1 cellular context compared by ENCODE assay signal in genomic region chr17:74241434-74241833, GRCh38.
TF ChIP-seq lines count a peak whose summit lies in the region.

No MANE protein-coding gene starts in this region.

TF ChIP-seq in H1, 55 proteins besides CTCF, POLR2A, EP300 and RAD21:
- no peak for TF ChIP-seq KDM1A (IDR thresholded peaks at IDR 0.05; ENCODE audit: borderline replicate concordance, low read length)
- TF ChIP-seq GTF2F1 (IDR thresholded peaks at IDR 0.05; ENCODE audit: borderline replicate concordance, low read depth, low read length): no peak
- no peak for TF ChIP-seq SIN3A (conservative IDR thresholded peaks at IDR 0.05 in 1 of 2, IDR thresholded peaks at IDR 0.05 in 1 of 2; ENCODE audit: low read depth in 1 of 2, low read length in 2 of 2)
- no peak for TF ChIP-seq SP2 (IDR thresholded peaks at IDR 0.05; ENCODE audit: low read length)
- TF ChIP-seq ATF3 (IDR thresholded peaks at IDR 0.05; ENCODE audit: insufficient read depth, low read depth, low read length): no peak
- no peak for TF ChIP-seq RXRA (IDR thresholded peaks at IDR 0.05; ENCODE audit: insufficient read depth, low read depth, low read length)
- no peak for TF ChIP-seq ATF2 (IDR thresholded peaks at IDR 0.05; ENCODE audit: low read length)
- TF ChIP-seq SIRT6 (IDR thresholded peaks at IDR 0.05; ENCODE audit: low read length): no peak
- TF ChIP-seq RNF2 (IDR thresholded peaks at IDR 0.05; ENCODE audit: borderline replicate concordance, low read depth, low read length, missing control alignments, poor library complexity, severe bottlenecking): no peak
- no peak for TF ChIP-seq SUZ12 (IDR thresholded peaks at IDR 0.05; ENCODE audit: low read length)
- TF ChIP-seq HDAC6 (IDR thresholded peaks at IDR 0.05; ENCODE audit: low read depth, low read length): no peak
- no peak for TF ChIP-seq TEAD4 (IDR thresholded peaks at IDR 0.05; ENCODE audit: low read depth, low read length)
- TF ChIP-seq PHF8 (conservative IDR thresholded peaks at IDR 0.05; ENCODE audit: low read depth, low read length): no peak
- TF ChIP-seq NANOG (IDR thresholded peaks at IDR 0.05; ENCODE audit: insufficient read depth, low read depth, low read length, poor library complexity, severe bottlenecking): no peak
- TF ChIP-seq RFX5 (IDR thresholded peaks at IDR 0.05; ENCODE audit: borderline replicate concordance, low read depth, low read length): no peak
- no peak for TF ChIP-seq POU5F1 (IDR thresholded peaks at IDR 0.05; ENCODE audit: low read depth, low read length)
- TF ChIP-seq CHD1 (IDR thresholded peaks at IDR 0.05; ENCODE audit: low read depth, low read length): no peak
- TF ChIP-seq JUN (IDR thresholded peaks at IDR 0.05; ENCODE audit: low read depth, low read length): no peak
- TF ChIP-seq EGR1 (IDR thresholded peaks at IDR 0.05; ENCODE audit: borderline replicate concordance, low read depth, low read length): no peak
